ENCODE assay signal across 28 cellular contexts in the genomic region with DNA sequence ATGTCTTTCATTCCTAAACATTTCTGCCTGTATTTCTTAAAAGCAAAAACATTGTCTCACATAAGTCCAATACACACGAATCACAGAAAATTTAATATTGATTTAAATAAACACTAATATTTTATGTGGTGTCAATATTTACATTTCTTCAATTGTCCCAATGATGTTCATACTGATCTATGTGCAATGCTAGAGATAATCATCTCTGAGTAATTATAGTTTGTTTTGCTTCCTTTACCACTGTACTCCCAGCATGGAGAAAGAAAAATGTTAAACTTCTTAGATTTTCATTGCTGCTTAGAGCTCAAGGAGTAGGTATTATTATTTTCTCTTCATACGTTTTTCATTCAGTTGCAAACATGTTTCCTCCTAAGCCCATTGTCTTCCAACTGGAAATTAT.
"Had no signal": no experiment of that assay in that cellular context is flagged by ENCODE, and none has a peak within 500 bp of the region (broad histone marks: within the 10 kb centered on the region; RNA-seq: fewer than 3 reads in every experiment).

No MANE protein-coding gene starts in this region.

- DNase-seq: hippocampal formation; kidney; left colon; left lung; lower lobe of right lung; mammary epithelial cell; mesenchymal stem cell; naive thymus-derived CD8-positive, alpha-beta T cell; nucleus accumbens; pancreas; posterior cingulate gyrus; retina; right cardiac atrium; stimulated activated CD4-positive, alpha-beta T cell treated with anti-CD3 and anti-CD28 coated beads, Interleukin-12 subunit alpha, Interleukin-12 subunit beta, amount 100 ng/mL, for 4 hours; stimulated activated CD4-positive, alpha-beta T cell treated with anti-CD3 and anti-CD28 coated beads, Interleukin-15, amount 100 ng/mL, for 24 hours; stimulated activated CD4-positive, alpha-beta T cell treated with anti-CD3 and anti-CD28 coated beads, Interleukin-2, amount 100 ng/mL, for 24 hours; stimulated activated CD4-positive, alpha-beta T cell treated with anti-CD3 and anti-CD28 coated beads, Interleukin-4, amount 100 ng/mL, for 1 hour; stimulated activated naive B cell treated with anti-CD40 and anti-IgM and Interleukin-4, amounts not matched to agents 10 μg/mL and 1 μg/mL and 100 μg/mL, for 72 hours; stimulated activated naive CD8-positive, alpha-beta T cell treated with anti-CD3 and anti-CD28 coated beads, Interleukin-15, Interleukin-2, amounts not matched to agents 100 U/mL and 50 U/mL, for 24 hours; stomach; testis; thyroid gland; transverse colon; upper lobe of right lung had no signal

- H3K27me3 ChIP-seq: left lung, pancreas, stomach, testis, thyroid gland, transverse colon, upper lobe of right lung had no signal

- H3K27ac ChIP-seq: left lung, lower lobe of right lung, pancreas, prostate gland, skin epidermis, stomach, testis, thyroid gland, transverse colon, upper lobe of right lung had no signal

- H3K4me1 ChIP-seq: left lung, lower lobe of right lung, pancreas, prostate gland, stomach, testis, thyroid gland, transverse colon, upper lobe of right lung had no signal

- ATAC-seq: left colon; left lung; lower lobe of right lung; naive thymus-derived CD8-positive, alpha-beta T cell; pancreas; right cardiac atrium; sciatic nerve; stimulated activated naive B cell treated with anti-CD40 and anti-IgM and Interleukin-4, amounts not matched to agents 10 μg/mL and 1 μg/mL and 100 μg/mL, for 72 hours; stimulated activated naive CD8-positive, alpha-beta T cell treated with anti-CD3 and anti-CD28 coated beads, Interleukin-15, Interleukin-2, amounts not matched to agents 100 U/mL and 50 U/mL, for 24 hours; upper lobe of right lung had no signal

- H3K36me3 ChIP-seq: left lung, lower lobe of right lung, pancreas, prostate gland, stomach, thyroid gland, transverse colon, upper lobe of right lung had no signal

- H3K9me3 ChIP-seq: left lung, lower lobe of right lung, pancreas, prostate gland, stomach, testis, thyroid gland, transverse colon, upper lobe of right lung had no signal

- H3K4me3 ChIP-seq: left lung, lower lobe of right lung, pancreas, prostate gland, skin epidermis, stomach, testis, thyroid gland, transverse colon, upper lobe of right lung had no signal

- FAIRE-seq: kidney, pancreas, urothelium cell line had no signal
